21 cellular contexts compared by ENCODE assay signal in the genomic region with DNA sequence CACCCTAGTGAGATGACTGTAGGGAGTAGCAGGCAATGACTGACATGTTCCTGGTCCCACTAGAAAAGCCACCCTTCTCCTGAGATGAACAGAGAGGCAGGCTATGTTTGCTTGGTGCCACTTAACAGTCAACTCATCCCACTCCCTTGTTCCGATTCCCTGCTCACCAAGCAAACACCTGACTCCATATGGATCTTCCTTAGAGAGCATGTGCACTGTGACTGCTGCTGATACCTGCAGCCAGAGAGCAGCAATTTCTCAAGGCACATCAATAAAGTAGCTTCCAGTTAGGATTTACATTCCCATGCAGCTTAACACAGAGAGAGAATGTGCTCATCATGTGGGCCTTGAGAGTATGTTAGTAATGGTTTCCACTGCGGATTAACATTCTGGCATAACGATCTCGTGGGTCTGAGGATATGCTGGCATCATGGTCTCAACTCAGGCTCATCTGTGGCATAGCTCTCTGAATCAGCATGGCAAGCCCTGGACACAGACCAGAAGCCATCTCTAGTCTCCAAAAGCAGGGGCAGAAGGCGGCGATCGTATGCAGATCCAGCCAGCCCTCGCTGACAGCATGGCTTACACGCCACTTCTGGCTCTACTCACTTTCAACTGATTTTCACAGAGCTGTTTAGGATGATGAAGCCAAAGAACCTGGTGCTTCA. TPM values are rescaled to one million over a fixed set of nuclear protein-coding genes. Genes with fewer than 3 reads are reported as not detected.
DNase-seq lines count a peak whose midpoint lies in the region; TF ChIP-seq lines count a peak whose summit lies in the region.
"Had no signal": no experiment of that assay in that cellular context is flagged by ENCODE, and none has a peak within 500 bp of the region (broad histone marks: within the 10 kb centered on the region; RNA-seq: fewer than 3 reads in every experiment).

No MANE protein-coding gene starts in this region.

- CTCF ChIA-PET in HEK293T (lab: Yijun Ruan, JAX): no interaction called here

- peak; percentile 21 for DNase-seq in NCI-H82 (lab: John Stamatoyannopoulos, UW)
- no peak for DNase-seq in NCI-H82 treated with DMSO at 0.1 percent for 48 hours (lab: John Stamatoyannopoulos, UW; ENCODE audit: unreplicated experiment)
- DNase-seq in NCI-H446 treated with DMSO at 0.1 percent for 48 hours (lab: John Stamatoyannopoulos, UW): peak; percentile 78
- DNase-seq in myocyte (ENCODE audit: low read depth): peak; percentile 56
- DNase-seq in HPDE6-E6E7 (ENCODE audit: extremely low spot score): no peak
- no peak for DNase-seq in HEK293T (ENCODE audit: extremely low spot score)
- DNase-seq in retina: no peak
- DNase-seq: activated CD4-positive, CD25-positive, alpha-beta regulatory T cell treated with anti-CD3 and anti-CD28 coated beads, Interleukin-2, amount 50 U/mL, for 72 hours; activated naive CD4-positive, alpha-beta T cell treated with anti-CD3 and anti-CD28 coated beads for 36 hours; activated T-cell treated with anti-CD3 and anti-CD28 coated beads, Interleukin-2, amount 50 U/mL, for 4 hours; CD4-positive, alpha-beta T cell; GF-D8; MV-4-11; NCI-H2171; NCI-H524 treated with DMSO at 0.1 percent for 48 hours; RPMI8226; stimulated activated CD4-positive, alpha-beta T cell treated with anti-CD3 and anti-CD28 coated beads, Interleukin-15, amount 100 ng/mL, for 24 hours had no signal

- H3K27ac ChIP-seq in skeletal muscle tissue (ENCODE audit: low read depth, low read length): peak overlapping the region; percentile 32
- H3K27ac ChIP-seq: 22Rv1, KMS-11 had no signal

- H3K36me3 ChIP-seq in skeletal muscle tissue (ENCODE audit: control insufficient read depth in 3 of 3, insufficient read depth in 3 of 3, low read length in 3 of 3): no peaks in the 10 kb centered on the region

- H3K4me1 ChIP-seq in skeletal muscle tissue (ENCODE audit: control insufficient read depth in 3 of 3, insufficient read depth in 3 of 3, low read length in 3 of 3): peaks cover 24 to 40% (median 38%) of the 10 kb centered on the region in 3 donors

- H3K9ac ChIP-seq in skeletal muscle tissue (ENCODE audit: low read depth in 1 of 3, low read length in 3 of 3): peak overlapping the region in 1 of 3 donors; percentile 46
- H3K9ac ChIP-seq: KMS-11 had no signal

- H3K27me3 ChIP-seq in skeletal muscle tissue (ENCODE audit: control insufficient read depth in 3 of 3, insufficient read depth in 3 of 3, low read length in 3 of 3): no peaks in the 10 kb centered on the region

- H3K4me3 ChIP-seq in skeletal muscle tissue (ENCODE audit: low read length in 3 of 3): peak overlapping the region in 1 of 3 donors; percentile 6
- H3K4me3 ChIP-seq: lung had no signal

- H3K9me3 ChIP-seq in skeletal muscle tissue (ENCODE audit: control insufficient read depth in 3 of 3, low read length in 3 of 3): no peaks in the 10 kb centered on the region

- POLR2A ChIA-PET in HEK293T (lab: Yijun Ruan, JAX): no interaction called here

TF ChIP-seq in HEK293T, 16 proteins besides CTCF, POLR2A, EP300 and RAD21:
- no peak for TF ChIP-seq NFRKB (IDR thresholded peaks at IDR 0.05)
- no peak for TF ChIP-seq SUZ12 (IDR thresholded peaks at IDR 0.05)
- TF ChIP-seq LEF1 (IDR thresholded peaks at IDR 0.05; ENCODE audit: borderline replicate concordance): no peak
- no peak for TF ChIP-seq BHLHE40 (IDR thresholded peaks at IDR 0.05; ENCODE audit: borderline replicate concordance)
- TF ChIP-seq ARNT (IDR thresholded peaks at IDR 0.05): no peak
- no peak for TF ChIP-seq L3MBTL2 (conservative IDR thresholded peaks at IDR 0.05)
- no peak for TF ChIP-seq HDGF (IDR thresholded peaks at IDR 0.05; ENCODE audit: borderline replicate concordance)
- TF ChIP-seq CTBP1 (IDR thresholded peaks at IDR 0.05; ENCODE audit: borderline replicate concordance): no peak
- no peak for TF ChIP-seq FOXM1 (IDR thresholded peaks at IDR 0.05; ENCODE audit: borderline replicate concordance)
- no peak for TF ChIP-seq FOXK2 (IDR thresholded peaks at IDR 0.05)
- TF ChIP-seq SP1 (IDR thresholded peaks at IDR 0.05): no peak
- TF ChIP-seq, protein P1, sequence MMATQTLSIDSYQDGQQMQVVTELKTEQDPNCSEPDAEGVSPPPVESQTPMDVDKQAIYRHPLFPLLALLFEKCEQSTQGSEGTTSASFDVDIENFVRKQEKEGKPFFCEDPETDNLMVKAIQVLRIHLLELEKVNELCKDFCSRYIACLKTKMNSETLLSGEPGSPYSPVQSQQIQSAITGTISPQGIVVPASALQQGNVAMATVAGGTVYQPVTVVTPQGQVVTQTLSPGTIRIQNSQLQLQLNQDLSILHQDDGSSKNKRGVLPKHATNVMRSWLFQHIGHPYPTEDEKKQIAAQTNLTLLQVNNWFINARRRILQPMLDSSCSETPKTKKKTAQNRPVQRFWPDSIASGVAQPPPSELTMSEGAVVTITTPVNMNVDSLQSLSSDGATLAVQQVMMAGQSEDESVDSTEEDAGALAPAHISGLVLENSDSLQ (IDR thresholded peaks at IDR 0.05): no peak
- TF ChIP-seq ZNF384 (IDR thresholded peaks at IDR 0.05): no peak
- TF ChIP-seq ELF4 (IDR thresholded peaks at IDR 0.05): no peak
- TF ChIP-seq TARDBP (IDR thresholded peaks at IDR 0.05): no peak
- no peak for TF ChIP-seq FOXA1 (IDR thresholded peaks at IDR 0.05)
TF ChIP-seq in HEK293T: peak in this region for 0.

RNA-seq across cellular contexts. Expression of a gene that starts 43.9 kb away (rescaled TPM):
- 60.0 and 83.3 TPM in 2 replicates for total RNA-seq in myocyte
- polyA plus RNA-seq in myocyte (2012): 19.2 TPM
- 30.8 TPM for total RNA-seq in skeletal muscle tissue

Comparison
In these comparisons a context has a peak if more than half of its experiments do, and no peak if none do; other contexts are left out.
1. DNase-seq: peak in NCI-H82 (single experiment), NCI-H446 treated with DMSO at 0.1 percent for 48 hours (single experiment) and myocyte (single experiment); none in NCI-H82 treated with DMSO at 0.1 percent for 48 hours (single experiment), HPDE6-E6E7 (single experiment), HEK293T (single experiment) and retina (single experiment).